In the genomic region with DNA sequence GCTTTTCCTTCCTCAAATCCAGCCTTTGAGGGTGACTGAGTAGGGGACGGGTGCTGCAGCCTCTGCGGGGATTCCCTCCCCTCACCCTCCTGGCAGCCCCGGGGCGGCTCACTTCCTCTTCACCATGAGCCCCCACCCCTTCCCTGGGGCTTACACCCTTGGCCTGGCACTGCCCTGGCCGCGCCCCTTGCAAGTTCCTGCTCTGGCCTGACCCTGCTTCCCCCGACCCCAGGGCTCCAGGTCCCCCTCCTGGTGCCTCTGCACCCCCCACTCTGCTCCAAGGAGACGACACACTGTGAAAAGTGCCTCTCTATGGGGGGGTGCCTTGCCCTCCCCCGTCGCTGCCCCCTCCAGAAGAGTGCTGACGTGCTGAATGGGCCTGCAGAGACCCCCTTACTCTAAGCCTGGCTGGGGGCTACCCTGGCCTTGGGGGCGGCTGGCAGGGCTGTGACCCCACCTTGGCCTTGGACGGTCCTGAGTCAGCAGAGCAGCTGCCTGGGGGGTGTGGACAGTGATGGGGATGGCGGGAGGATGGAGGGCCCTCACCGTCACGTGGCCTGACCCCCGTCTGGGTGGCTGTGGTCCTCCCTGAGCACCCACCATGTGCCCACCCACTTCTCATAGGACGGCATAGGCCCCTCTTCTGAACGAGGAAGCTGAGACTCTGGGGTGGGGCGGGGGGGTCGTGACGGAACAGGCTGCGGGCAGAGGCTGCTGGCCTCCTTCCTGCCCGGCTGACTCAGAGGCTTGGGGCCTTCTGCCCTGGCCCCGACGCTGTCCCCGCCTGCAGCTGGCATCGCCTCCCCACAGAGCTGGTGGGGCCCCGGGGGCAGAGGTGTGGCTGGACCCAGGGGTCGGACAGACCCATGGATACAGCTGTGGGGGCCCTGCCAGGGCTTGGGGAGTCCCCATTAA, we compare ENCODE assay signal across 8 cellular contexts. TPM values are rescaled to one million over a fixed set of nuclear protein-coding genes. Genes with fewer than 3 reads are reported as not detected.
DNase-seq lines count a peak whose midpoint lies in the region.

No MANE protein-coding gene starts in this region.

- H3K9ac ChIP-seq in trophoblast cell (ENCODE audit: low read length) = no peak overlapping the region

- H3K14ac ChIP-seq in trophoblast cell (ENCODE audit: low read length) = peak overlapping the region; percentile 34

- no peaks in the 10 kb centered on the region for H3K36me3 ChIP-seq in MG63
- H3K36me3 ChIP-seq in trophoblast cell (ENCODE audit: control insufficient read depth in 1 of 2, insufficient read depth in 2 of 2, low read length in 2 of 2) = peaks cover 35 to 38% of the 10 kb centered on the region in 2 experiments

- no peak overlapping the region for H2BK5ac ChIP-seq in trophoblast cell (ENCODE audit: low read depth, low read length, poor library complexity)

- no peaks in the 10 kb centered on the region for H3K79me2 ChIP-seq in trophoblast cell (ENCODE audit: control insufficient read depth, insufficient read depth, low read length, poor library complexity)

- WGBS in trophoblast cell (ENCODE audit: extremely low coverage, insufficient coverage, insufficient read length) = no CpG with 5 or more reads among the region's 30 CpGs

- no peak overlapping the region for H3K23ac ChIP-seq in trophoblast cell (ENCODE audit: low read length)

- no peak overlapping the region for H2AFZ ChIP-seq in trophoblast cell (ENCODE audit: insufficient read depth, low read length, poor library complexity)

- no peak overlapping the region for H3K27ac ChIP-seq in trophoblast cell (ENCODE audit: low read depth, low read length)

- peak overlapping the region; percentile 59 for H2AK5ac ChIP-seq in trophoblast cell (ENCODE audit: low read length)

- H3K27me3 ChIP-seq in MG63 = no peaks in the 10 kb centered on the region
- no peaks in the 10 kb centered on the region for H3K27me3 ChIP-seq in trophoblast cell (ENCODE audit: insufficient read depth, low read length)

- H3K18ac ChIP-seq in trophoblast cell (ENCODE audit: low read length) = peak overlapping the region; percentile 21

- H3K4me3 ChIP-seq in MG63 (no peak overlapping the region), trophoblast cell (ENCODE audit: low read depth, low read length) (no peak overlapping the region)

- peaks cover 29 to 31% of the 10 kb centered on the region in 2 experiments for H3K4me1 ChIP-seq in trophoblast cell (ENCODE audit: control insufficient read depth in 1 of 2, insufficient read depth in 2 of 2, low read length in 2 of 2)

- peak overlapping the region; percentile 29 for H4K91ac ChIP-seq in trophoblast cell (ENCODE audit: low read depth, low read length)

- no peaks in the 10 kb centered on the region for H3K9me3 ChIP-seq in MG63
- H3K9me3 ChIP-seq in trophoblast cell (ENCODE audit: insufficient read depth, low read depth, low read length) = peaks cover 2% of the 10 kb centered on the region

- H3K4ac ChIP-seq in trophoblast cell (ENCODE audit: low read depth, low read length) = no peak overlapping the region

- peak; percentile 56 for DNase-seq in activated CD4-positive, alpha-beta T cell treated with anti-CD3 and anti-CD28 coated beads for 48 hours
- no peak for DNase-seq in activated CD4-positive, alpha-beta T cell treated with anti-CD3 and anti-CD28 coated beads, Interleukin-2, amount 50 U/mL, for 4 hours
- DNase-seq in MG63 = peak; percentile 83
- peak; percentile 52 for DNase-seq in activated CD8-positive, alpha-beta memory T cell treated with anti-CD3 and anti-CD28 coated beads, Interleukin-2, amount 50 U/mL, for 4 hours
- peak; percentile 53 for DNase-seq in fibroblast of gingiva (ENCODE audit: low read depth)
- no peak for DNase-seq in trophoblast cell
- no peak for DNase-seq in NCI-H2029 (lab: John Stamatoyannopoulos, UW)
- DNase-seq in NCI-H1694 (lab: John Stamatoyannopoulos, UW) = no peak

- H2BK120ac ChIP-seq in trophoblast cell (ENCODE audit: insufficient read depth, low read length, poor library complexity) = no peak overlapping the region

- H2BK12ac ChIP-seq in trophoblast cell (ENCODE audit: low read length) = no peak overlapping the region

- no peak overlapping the region for H3K4me2 ChIP-seq in trophoblast cell (ENCODE audit: low read length)

- no peak overlapping the region for H4K12ac ChIP-seq in trophoblast cell (ENCODE audit: low read depth, low read length)

- no peak overlapping the region for H4K8ac ChIP-seq in trophoblast cell (ENCODE audit: low read depth, low read length)

- H3K79me1 ChIP-seq in trophoblast cell (ENCODE audit: low read length) = peaks cover 9% of the 10 kb centered on the region

RNA-seq across cellular contexts. Expression of a gene that starts 9.8 kb away (rescaled TPM):
- 2.9 and 6.0 TPM in 2 replicates for total RNA-seq in MG63 (2014; rRNA removed; shearing (Covaris generic); ENCODE audit: low replicate concordance)
- 4.9 and 5.3 TPM in 2 replicates for polyA plus RNA-seq in trophoblast cell (2013)

RNA-seq across cellular contexts. Expression of a gene that starts 25.9 kb away (rescaled TPM):
- total RNA-seq in MG63 (2014; rRNA removed; shearing (Covaris generic); ENCODE audit: low replicate concordance) = 43.2 and 59.7 TPM in 2 replicates
- polyA plus RNA-seq in trophoblast cell (2013) = 15.5 and 16.6 TPM in 2 replicates

RNA-seq across cellular contexts. Expression of a gene that starts 29.4 kb away (rescaled TPM):
- 8.6 and 18.2 TPM in 2 replicates for total RNA-seq in MG63 (2014; rRNA removed; shearing (Covaris generic); ENCODE audit: low replicate concordance)
- polyA plus RNA-seq in trophoblast cell (2013) = 6.3 and 6.5 TPM in 2 replicates

RNA-seq across cellular contexts. Expression of a gene that starts 53.2 kb away (rescaled TPM):
- total RNA-seq in MG63 (2014; rRNA removed; shearing (Covaris generic); ENCODE audit: low replicate concordance) = not detected in 2 replicates
- polyA plus RNA-seq in trophoblast cell (2013) = not detected in 2 replicates

Comparison
In these comparisons a context has a peak if more than half of its experiments do, and no peak if none do; other contexts are left out.
1. DNase-seq: peak in activated CD4-positive, alpha-beta T cell treated with anti-CD3 and anti-CD28 coated beads for 48 hours (single experiment), MG63 (single experiment), activated CD8-positive, alpha-beta memory T cell treated with anti-CD3 and anti-CD28 coated beads, Interleukin-2, amount 50 U/mL, for 4 hours (single experiment) and fibroblast of gingiva (single experiment); none in activated CD4-positive, alpha-beta T cell treated with anti-CD3 and anti-CD28 coated beads, Interleukin-2, amount 50 U/mL, for 4 hours (0 of 2), trophoblast cell (0 of 2), NCI-H2029 (single experiment) and NCI-H1694 (single experiment).